Comparison of ENCODE assay signal across 16 cellular contexts in genomic region chr11:107218123-107219084, GRCh38.
"Had no signal": no experiment of that assay in that cellular context is flagged by ENCODE, and none has a peak within 500 bp of the region (broad histone marks: within the 10 kb centered on the region; RNA-seq: fewer than 3 reads in every experiment).

No MANE protein-coding gene starts in this region.

- H3K4me1 Mint-ChIP-seq: immature natural killer cell; naive thymus-derived CD4-positive, alpha-beta T cell had no signal

- ATAC-seq: left cardiac atrium; naive thymus-derived CD4-positive, alpha-beta T cell; stimulated activated naive CD8-positive, alpha-beta T cell treated with anti-CD3 and anti-CD28 coated beads, Interleukin-15, Interleukin-2, amounts not matched to agents 100 U/mL and 50 U/mL, for 24 hours; upper lobe of right lung had no signal

- H3K27me3 Mint-ChIP-seq: activated naive CD8-positive, alpha-beta T cell; naive thymus-derived CD4-positive, alpha-beta T cell had no signal

- H3K36me3 Mint-ChIP-seq: activated naive CD8-positive, alpha-beta T cell; immature natural killer cell had no signal

- H3K4me3 ChIP-seq: lung, suprapubic skin, upper lobe of right lung had no signal

- H3K36me3 ChIP-seq: suprapubic skin, upper lobe of right lung had no signal

- H3K9me3 ChIP-seq: suprapubic skin, upper lobe of right lung had no signal

- H3K27me3 ChIP-seq: suprapubic skin, upper lobe of right lung had no signal

- H3K27ac ChIP-seq: suprapubic skin, upper lobe of right lung had no signal

- H3K27ac Mint-ChIP-seq: activated naive CD8-positive, alpha-beta T cell; immature natural killer cell; naive thymus-derived CD4-positive, alpha-beta T cell had no signal

- DNase-seq: activated CD4-positive, alpha-beta T cell treated with anti-CD3 and anti-CD28 coated beads for 1 hour; activated CD4-positive, alpha-beta T cell treated with anti-CD3 and anti-CD28 coated beads, Interleukin-2, amount 50 U/mL, for 48 hours; activated gamma-delta T cell; activated T-cell treated with anti-CD3 and anti-CD28 coated beads, Interleukin-2, amount 50 U/mL, for 48 hours; amygdala; immature natural killer cell; left cardiac atrium; naive thymus-derived CD4-positive, alpha-beta T cell; nucleus accumbens; stimulated activated CD4-positive, alpha-beta T cell treated with anti-CD3 and anti-CD28 coated beads, Interleukin-4, amount 100 ng/mL, for 1 hour; stimulated activated CD8-positive, alpha-beta memory T cell treated with anti-CD3 and anti-CD28 coated beads, Interleukin-4, amount 100 ng/mL, for 48 hours; stimulated activated naive CD8-positive, alpha-beta T cell treated with anti-CD3 and anti-CD28 coated beads, Interleukin-15, Interleukin-2, amounts not matched to agents 100 U/mL and 50 U/mL, for 24 hours; upper lobe of right lung had no signal

- H3K4me1 ChIP-seq: suprapubic skin, upper lobe of right lung had no signal

- H3K4me3 Mint-ChIP-seq: activated naive CD8-positive, alpha-beta T cell; immature natural killer cell; naive thymus-derived CD4-positive, alpha-beta T cell had no signal
